In the genomic region with DNA sequence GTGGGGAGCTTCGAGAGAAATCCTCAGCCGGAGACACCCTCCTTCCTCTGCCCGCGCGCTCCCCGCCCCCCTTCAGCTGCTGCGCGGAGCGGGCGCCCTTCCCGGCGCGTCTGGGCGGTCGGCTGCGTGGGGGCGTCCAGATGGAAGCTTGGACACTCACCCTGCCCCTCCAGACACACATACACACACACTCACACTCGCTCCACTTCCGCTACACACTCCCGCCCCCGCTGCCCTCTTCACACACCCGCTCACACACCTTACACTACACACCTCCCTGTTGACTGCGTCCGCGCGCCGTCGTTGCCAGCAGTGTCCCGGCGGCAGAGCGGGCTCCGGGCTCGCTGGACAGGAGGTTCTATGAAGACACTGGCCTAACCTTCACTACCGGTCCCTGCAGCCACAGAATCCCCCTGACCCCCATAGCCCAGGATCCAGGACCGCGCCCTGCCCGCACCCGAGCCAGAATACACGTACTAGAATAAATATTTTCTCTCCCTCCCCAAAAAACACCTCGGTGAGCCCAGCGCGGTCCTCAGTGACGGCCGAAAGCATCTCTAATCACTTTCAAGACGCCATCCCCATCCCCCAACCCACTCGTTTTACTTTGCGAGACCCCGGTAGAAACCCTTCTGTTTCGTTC, we compare ENCODE assay signal across 8 cellular contexts. TPM values are rescaled to one million over a fixed set of nuclear protein-coding genes. Genes with fewer than 3 reads are reported as not detected.
A peak's percentile ranks its signal among the peaks of the same experiment; 100 is the strongest.
DNase-seq lines count a peak whose midpoint lies in the region; ATAC-seq, FAIRE-seq and TF ChIP-seq lines count a peak whose summit lies in the region.

No MANE protein-coding gene starts in this region.

- peaks cover 18% of the 10 kb centered on the region for H3K27me3 ChIP-seq in bronchial epithelial cell (ENCODE audit: control insufficient read depth, insufficient read depth, low read length)

- no peaks in the 10 kb centered on the region for H3K36me3 ChIP-seq in bronchial epithelial cell (ENCODE audit: control insufficient read depth, insufficient read depth, low read length)

- peak; percentile 78 for DNase-seq in T-helper 2 cell treated with Interferon-gamma antibody and Interleukin-4, amounts not matched to agents 5 μg/mL and 100 μg/mL, for 36 hours (ENCODE audit: low spot score)
- DNase-seq in bronchial epithelial cell (ENCODE audit: low read depth) (no peak), left colon (peak; percentile 46 to 63), medulla oblongata (ENCODE audit: extremely low spot score) (no peak), NCI-H1436 (lab: John Stamatoyannopoulos, UW) (no peak)
- peak; percentile 67 for DNase-seq in stimulated activated CD4-positive, alpha-beta T cell treated with anti-CD3 and anti-CD28 coated beads, Interleukin-4, amount 100 ng/mL, for 1 hour

- peak overlapping the region; percentile 95 for H3K27ac Mint-ChIP-seq in T-helper 2 cell treated with Interferon-gamma antibody and Interleukin-4, amounts not matched to agents 5 μg/mL and 100 μg/mL, for 36 hours

- peaks cover 18% of the 10 kb centered on the region for H3K36me3 Mint-ChIP-seq in T-helper 2 cell treated with Interferon-gamma antibody and Interleukin-4, amounts not matched to agents 5 μg/mL and 100 μg/mL, for 36 hours (ENCODE audit: low read depth)

- H3K4me3 ChIP-seq in bronchial epithelial cell (ENCODE audit: low read depth, low read length) = peak overlapping the region; percentile 51

- intact Hi-C loops in left colon (cut with DNase I, micrococcal nuclease) = loop anchor here in 1 of 2 donors (5.0 to 10.0 kb wide), 2 partner anchors 225 to 338 kb away; no protein-coding TSS in a partner anchor

- H3K27me3 Mint-ChIP-seq in T-helper 2 cell treated with Interferon-gamma antibody and Interleukin-4, amounts not matched to agents 5 μg/mL and 100 μg/mL, for 36 hours (ENCODE audit: low read depth) = peaks cover 56% of the 10 kb centered on the region

- H3K9me3 Mint-ChIP-seq in T-helper 2 cell treated with Interferon-gamma antibody and Interleukin-4, amounts not matched to agents 5 μg/mL and 100 μg/mL, for 36 hours = no peaks in the 10 kb centered on the region

- FAIRE-seq in bronchial epithelial cell (lab: Jason Lieb, UNC) = no peak

- peaks cover 30% of the 10 kb centered on the region for H3K4me1 Mint-ChIP-seq in T-helper 2 cell treated with Interferon-gamma antibody and Interleukin-4, amounts not matched to agents 5 μg/mL and 100 μg/mL, for 36 hours (ENCODE audit: low read depth)

- TF ChIP-seq CTCF in bronchial epithelial cell (IDR thresholded peaks at IDR 0.05; ENCODE audit: insufficient read depth, low read length, severe bottlenecking) = no peak

- H3K4me3 Mint-ChIP-seq in T-helper 2 cell treated with Interferon-gamma antibody and Interleukin-4, amounts not matched to agents 5 μg/mL and 100 μg/mL, for 36 hours = peak overlapping the region; percentile 89

- ATAC-seq in GM18867 (IDR thresholded peaks at IDR 0.05; ENCODE audit: unreplicated experiment) = peak; percentile 24
- peak; percentile 0 for ATAC-seq in HG03095 (IDR thresholded peaks at IDR 0.05; ENCODE audit: unreplicated experiment)
- ATAC-seq in left colon = peak; percentile 52

RNA-seq across cellular contexts. Expression of gene EGR2, which starts 1.1 kb away (rescaled TPM):
- total RNA-seq in bronchial epithelial cell = 0.13 and 0.26 TPM in 2 replicates
- 1 to 10 TPM; 1.1 to 1.2 TPM for total RNA-seq in left colon

RNA-seq across cellular contexts. Expression of gene ADO, which starts 12.7 kb away (rescaled TPM):
- 12.2 and 16.3 TPM in 2 replicates for total RNA-seq in bronchial epithelial cell
- total RNA-seq in left colon = 10 to 100 TPM; 11.4 to 12.9 TPM

Comparison
In these comparisons a context has a peak if more than half of its experiments do, and no peak if none do; other contexts are left out.
1. ATAC-seq: peak in every context shown above with its lines; median percentile 52 in left colon; 24 in GM18867; 0 in HG03095.
2. DNase-seq: peak in T-helper 2 cell treated with Interferon-gamma antibody and Interleukin-4, amounts not matched to agents 5 μg/mL and 100 μg/mL, for 36 hours (single experiment), left colon (2 of 2) and stimulated activated CD4-positive, alpha-beta T cell treated with anti-CD3 and anti-CD28 coated beads, Interleukin-4, amount 100 ng/mL, for 1 hour (single experiment); none in bronchial epithelial cell (single experiment), medulla oblongata (single experiment) and NCI-H1436 (single experiment).